Comparison of ENCODE assay signal across 14 cellular contexts in the genomic region with DNA sequence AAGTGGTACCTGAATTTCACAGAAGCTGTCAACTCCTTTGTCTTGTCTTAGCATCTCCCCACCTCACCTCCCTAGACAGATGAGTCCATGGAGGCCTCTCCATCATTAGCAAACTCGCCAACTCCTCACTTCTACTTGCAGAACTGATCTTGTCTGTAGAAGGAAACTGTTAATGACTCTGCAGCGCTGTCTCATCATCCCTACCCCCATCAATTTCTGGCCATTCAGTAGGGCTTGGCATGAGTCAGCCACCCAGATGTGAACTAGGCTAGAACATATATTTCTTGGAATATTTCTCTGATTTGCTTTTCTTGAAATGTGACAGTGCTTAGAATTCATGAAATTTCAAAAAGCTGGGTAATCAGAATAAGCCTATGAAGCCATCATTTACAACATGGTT.
DNase-seq lines count a peak whose midpoint lies in the region; ATAC-seq and TF ChIP-seq lines count a peak whose summit lies in the region.
"Had no signal": no experiment of that assay in that cellular context is flagged by ENCODE, and none has a peak within 500 bp of the region (broad histone marks: within the 10 kb centered on the region; RNA-seq: fewer than 3 reads in every experiment).

No MANE protein-coding gene starts in this region.

- no peaks in the 10 kb centered on the region for H3K27me3 ChIP-seq in smooth muscle cell (ENCODE audit: low read depth)
- H3K27me3 ChIP-seq: SJCRH30 had no signal

- H3K9me3 ChIP-seq in smooth muscle cell (replicated peaks; ENCODE audit: low read depth): no peaks in the 10 kb centered on the region
- H3K9me3 ChIP-seq: SJCRH30 had no signal

- no peak overlapping the region for H3K9ac ChIP-seq in smooth muscle cell (ENCODE audit: low read depth)

- no peak overlapping the region for H3K4me3 ChIP-seq in smooth muscle cell
- H3K4me3 ChIP-seq: SJCRH30 had no signal

- no peaks in the 10 kb centered on the region for H3K4me1 ChIP-seq in smooth muscle cell (ENCODE audit: low read depth)
- H3K4me1 ChIP-seq: SJCRH30 had no signal

- no peak overlapping the region for H3K4me2 ChIP-seq in smooth muscle cell

- H3K36me3 ChIP-seq in smooth muscle cell (ENCODE audit: low read depth): no peaks in the 10 kb centered on the region
- H3K36me3 ChIP-seq: SJCRH30 had no signal

- peak overlapping the region; percentile 46 for H3K27ac ChIP-seq in smooth muscle cell (ENCODE audit: low read depth)
- H3K27ac ChIP-seq: C4-2B, SJCRH30 had no signal

- H3K79me2 ChIP-seq in smooth muscle cell (ENCODE audit: low read depth): no peaks in the 10 kb centered on the region

- TF ChIP-seq CTCF in smooth muscle cell (IDR thresholded peaks at IDR 0.05; ENCODE audit: borderline replicate concordance, insufficient read depth, poor library complexity, severe bottlenecking): no peak

- no peak for ATAC-seq in GM19035 (IDR thresholded peaks at IDR 0.05; ENCODE audit: unreplicated experiment)
- ATAC-seq in HG03342 (IDR thresholded peaks at IDR 0.05; ENCODE audit: unreplicated experiment): no peak

- no peaks in the 10 kb centered on the region for H4K20me1 ChIP-seq in smooth muscle cell (ENCODE audit: low read depth)

- DNase-seq in HS-5 (ENCODE audit: low read depth) (peak; percentile 45), OCI-M1 (lab: John Stamatoyannopoulos, UW) (peak; percentile 93), fibroblast of peridontal ligament (ENCODE audit: extremely low read depth) (peak; percentile 13), smooth muscle cell (lab: John Stamatoyannopoulos, UW; ENCODE audit: unreplicated experiment) (no peak), GM19238 (ENCODE audit: insufficient read length, low spot score) (no peak)
- DNase-seq: ACHN, H9, NCI-H1694 treated with DMSO at 0.1 percent for 48 hours, NCI-H2227 treated with DMSO at 0.1 percent for 48 hours, NCI-H524 treated with DMSO at 0.1 percent for 48 hours, SJCRH30 had no signal

- no peak overlapping the region for H2AFZ ChIP-seq in smooth muscle cell (ENCODE audit: low read depth)

- WGBS in smooth muscle cell (ENCODE audit: low lambda C conversion rate): 52% methylated on average over 2 of the region's 2 CpGs

- no peaks in the 10 kb centered on the region for H3F3A ChIP-seq in smooth muscle cell (ENCODE audit: low read depth)

Comparison
In these comparisons a context has a peak if more than half of its experiments do, and no peak if none do; other contexts are left out.
1. DNase-seq: peak in HS-5 (single experiment), OCI-M1 (single experiment) and fibroblast of peridontal ligament (single experiment); none in smooth muscle cell (single experiment) and GM19238 (single experiment).